Comparison of ENCODE assay signal across 2 cellular contexts in the genomic region with DNA sequence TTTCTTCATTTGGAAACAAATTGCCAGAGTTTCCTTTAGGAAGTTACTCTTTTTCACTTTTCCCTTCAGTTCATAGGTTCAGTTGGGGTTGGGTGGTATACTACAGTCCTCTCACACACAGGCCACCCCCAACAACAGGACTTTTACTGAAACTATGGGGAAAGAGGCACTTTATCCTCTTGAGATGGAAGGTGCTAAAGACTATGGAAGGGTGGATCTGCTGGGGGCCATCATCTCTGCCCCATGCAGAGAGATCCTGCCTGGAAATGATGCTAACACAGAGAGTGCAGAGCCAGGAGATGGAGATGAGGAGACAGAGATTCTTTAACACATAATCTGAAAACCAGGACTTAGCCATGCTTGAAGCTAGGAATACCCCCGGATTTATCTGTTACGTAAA.
TF ChIP-seq lines count a peak whose summit lies in the region.

No MANE protein-coding gene starts in this region.

TF ChIP-seq in GM23338, 12 proteins besides CTCF, POLR2A, EP300 and RAD21:
- TF ChIP-seq EZH2 (IDR thresholded peaks at IDR 0.05; ENCODE audit: low read depth, unreplicated experiment) (no peak), JUNB (IDR thresholded peaks at IDR 0.05; ENCODE audit: unreplicated experiment) (no peak), NANOG (IDR thresholded peaks at IDR 0.05; ENCODE audit: borderline replicate concordance) (no peak), ZNF114 (CRISPR knock-in tag; IDR thresholded peaks at IDR 0.05) (no peak), STAT1 (IDR thresholded peaks at IDR 0.05; ENCODE audit: unreplicated experiment) (no peak), POLR2AphosphoS5 (IDR thresholded peaks at IDR 0.05; ENCODE audit: low read depth) (no peak), ZNF331 (CRISPR knock-in tag; IDR thresholded peaks at IDR 0.05; ENCODE audit: low read depth) (no peak), ETS1 (IDR thresholded peaks at IDR 0.05) (no peak)
- TF ChIP-seq, protein P1, sequence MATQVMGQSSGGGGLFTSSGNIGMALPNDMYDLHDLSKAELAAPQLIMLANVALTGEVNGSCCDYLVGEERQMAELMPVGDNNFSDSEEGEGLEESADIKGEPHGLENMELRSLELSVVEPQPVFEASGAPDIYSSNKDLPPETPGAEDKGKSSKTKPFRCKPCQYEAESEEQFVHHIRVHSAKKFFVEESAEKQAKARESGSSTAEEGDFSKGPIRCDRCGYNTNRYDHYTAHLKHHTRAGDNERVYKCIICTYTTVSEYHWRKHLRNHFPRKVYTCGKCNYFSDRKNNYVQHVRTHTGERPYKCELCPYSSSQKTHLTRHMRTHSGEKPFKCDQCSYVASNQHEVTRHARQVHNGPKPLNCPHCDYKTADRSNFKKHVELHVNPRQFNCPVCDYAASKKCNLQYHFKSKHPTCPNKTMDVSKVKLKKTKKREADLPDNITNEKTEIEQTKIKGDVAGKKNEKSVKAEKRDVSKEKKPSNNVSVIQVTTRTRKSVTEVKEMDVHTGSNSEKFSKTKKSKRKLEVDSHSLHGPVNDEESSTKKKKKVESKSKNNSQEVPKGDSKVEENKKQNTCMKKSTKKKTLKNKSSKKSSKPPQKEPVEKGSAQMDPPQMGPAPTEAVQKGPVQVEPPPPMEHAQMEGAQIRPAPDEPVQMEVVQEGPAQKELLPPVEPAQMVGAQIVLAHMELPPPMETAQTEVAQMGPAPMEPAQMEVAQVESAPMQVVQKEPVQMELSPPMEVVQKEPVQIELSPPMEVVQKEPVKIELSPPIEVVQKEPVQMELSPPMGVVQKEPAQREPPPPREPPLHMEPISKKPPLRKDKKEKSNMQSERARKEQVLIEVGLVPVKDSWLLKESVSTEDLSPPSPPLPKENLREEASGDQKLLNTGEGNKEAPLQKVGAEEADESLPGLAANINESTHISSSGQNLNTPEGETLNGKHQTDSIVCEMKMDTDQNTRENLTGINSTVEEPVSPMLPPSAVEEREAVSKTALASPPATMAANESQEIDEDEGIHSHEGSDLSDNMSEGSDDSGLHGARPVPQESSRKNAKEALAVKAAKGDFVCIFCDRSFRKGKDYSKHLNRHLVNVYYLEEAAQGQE (IDR thresholded peaks at IDR 0.05; ENCODE audit: unreplicated experiment) = no peak

TF ChIP-seq in K562, 482 proteins besides CTCF, POLR2A, EP300 and RAD21:
- TF ChIP-seq BDP1 (IDR thresholded peaks at IDR 0.05; ENCODE audit: insufficient read depth, insufficient read length) (no peak), ZSCAN32 (CRISPR knock-in tag; IDR thresholded peaks at IDR 0.05) (no peak), BHLHE40 (IDR thresholded peaks at IDR 0.05; ENCODE audit: low read length) (no peak), ZKSCAN8 (CRISPR knock-in tag; IDR thresholded peaks at IDR 0.05) (no peak)
